In genomic region chr10:30637881-30638467, GRCh38 we compare ENCODE assay signal across 12 cellular contexts.
DNase-seq lines count a peak whose midpoint lies in the region; ATAC-seq and TF ChIP-seq lines count a peak whose summit lies in the region.
"Had no signal": no experiment of that assay in that cellular context is flagged by ENCODE, and none has a peak within 500 bp of the region (broad histone marks: within the 10 kb centered on the region; RNA-seq: fewer than 3 reads in every experiment).

No MANE protein-coding gene starts in this region.

- no peaks in the 10 kb centered on the region for H3K9me3 ChIP-seq in RWPE2 (ENCODE audit: severe bottlenecking)
- H3K9me3 ChIP-seq: upper lobe of left lung had no signal

- no peaks in the 10 kb centered on the region for H3K36me3 ChIP-seq in RWPE2 (ENCODE audit: low read depth)
- H3K36me3 ChIP-seq: upper lobe of left lung had no signal

- DNase-seq in stimulated activated CD4-positive, alpha-beta T cell treated with anti-CD3 and anti-CD28 coated beads, Interleukin-1b, Interleukin-23, amount 100 ng/mL, for 48 hours = peak; percentile 30
- no peak for DNase-seq in stimulated activated CD4-positive, alpha-beta T cell treated with anti-CD3 and anti-CD28 coated beads, Interleukin-4, amount 100 ng/mL, for 1 hour
- DNase-seq in RWPE2 (ENCODE audit: low spot score) = no peak
- DNase-seq in fibroblast of pulmonary artery (ENCODE audit: low read depth) = peak; percentile 86
- no peak for DNase-seq in NCI-H2171 treated with DMSO at 0.1 percent for 48 hours (lab: John Stamatoyannopoulos, UW)
- no peak for DNase-seq in NCI-H2107 (lab: John Stamatoyannopoulos, UW)
- DNase-seq in activated gamma-delta T cell (lab: John Stamatoyannopoulos, UW) = no peak
- DNase-seq: left cardiac atrium, SHP77, upper lobe of left lung had no signal

- H3K4me3 ChIP-seq in RWPE2 (ENCODE audit: severe bottlenecking) (no peak overlapping the region), fibroblast of pulmonary artery (replicated peaks; ENCODE audit: low read depth, low read length) (no peak overlapping the region)
- H3K4me3 ChIP-seq: skin epidermis, upper lobe of left lung had no signal

- ATAC-seq in RWPE2 (ENCODE audit: low read depth) = peak; percentile 99
- ATAC-seq in HG03280 (IDR thresholded peaks at IDR 0.05; ENCODE audit: unreplicated experiment) = no peak

- H3K4me1 ChIP-seq in RWPE2 (ENCODE audit: insufficient read depth, poor library complexity, severe bottlenecking) = no peaks in the 10 kb centered on the region

- H3K27ac ChIP-seq in RWPE2 (ENCODE audit: poor library complexity, severe bottlenecking) = no peak overlapping the region
- H3K27ac ChIP-seq: skin epidermis, upper lobe of left lung had no signal

- TF ChIP-seq CTCF in RWPE2 (IDR thresholded peaks at IDR 0.05; ENCODE audit: poor library complexity, severe bottlenecking) (no peak), fibroblast of pulmonary artery (IDR thresholded peaks at IDR 0.05; ENCODE audit: low read length, missing control alignments) (no peak)

- H3K27me3 ChIP-seq in RWPE2 (ENCODE audit: insufficient read depth, poor library complexity, severe bottlenecking) = no peaks in the 10 kb centered on the region
- H3K27me3 ChIP-seq: upper lobe of left lung had no signal

Comparison
In these comparisons a context has a peak if more than half of its experiments do, and no peak if none do; other contexts are left out.
1. DNase-seq: peak in stimulated activated CD4-positive, alpha-beta T cell treated with anti-CD3 and anti-CD28 coated beads, Interleukin-1b, Interleukin-23, amount 100 ng/mL, for 48 hours (single experiment) and fibroblast of pulmonary artery (single experiment); none in stimulated activated CD4-positive, alpha-beta T cell treated with anti-CD3 and anti-CD28 coated beads, Interleukin-4, amount 100 ng/mL, for 1 hour (single experiment), RWPE2 (single experiment), NCI-H2171 treated with DMSO at 0.1 percent for 48 hours (single experiment), NCI-H2107 (single experiment) and activated gamma-delta T cell (single experiment).